9 cellular contexts compared by ENCODE assay signal in the genomic region with DNA sequence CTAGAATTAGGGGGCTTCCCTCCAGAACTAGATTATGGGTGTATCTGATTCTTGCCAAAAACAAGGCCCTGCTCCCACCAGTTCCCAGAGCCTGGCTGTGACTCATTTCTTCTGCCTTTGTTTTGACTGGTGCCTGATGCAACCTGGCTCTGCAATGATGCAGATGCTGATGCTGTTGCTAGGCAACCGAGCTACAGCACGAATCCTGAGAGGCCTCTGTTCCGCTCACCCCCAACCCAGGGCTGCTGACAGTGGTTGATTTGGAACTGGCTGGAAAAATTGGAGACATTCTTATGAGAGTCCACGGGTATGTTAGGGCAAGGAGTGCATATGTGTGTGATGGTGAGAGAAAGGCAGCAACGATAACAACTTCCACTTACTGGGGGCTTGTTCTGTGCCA.
DNase-seq lines count a peak whose midpoint lies in the region; ATAC-seq, FAIRE-seq and TF ChIP-seq lines count a peak whose summit lies in the region.
"Had no signal": no experiment of that assay in that cellular context is flagged by ENCODE, and none has a peak within 500 bp of the region (broad histone marks: within the 10 kb centered on the region; RNA-seq: fewer than 3 reads in every experiment).

No MANE protein-coding gene starts in this region.

- TF ChIP-seq CTCF in activated CD8-positive, alpha-beta T cell treated with anti-CD3 and anti-CD28 coated beads for 36 hours (IDR thresholded peaks at IDR 0.05) = no peak
- TF ChIP-seq CTCF in fibroblast of mammary gland (conservative IDR thresholded peaks at IDR 0.05; ENCODE audit: control insufficient read depth, insufficient read depth, low read depth, low read length) (no peak), kidney (IDR thresholded peaks at IDR 0.05; ENCODE audit: borderline replicate concordance, extremely low read depth, insufficient read depth) (no peak)

- H3K9me3 ChIP-seq in kidney (ENCODE audit: control insufficient read depth in 1 of 2, low read length in 2 of 2) = no peaks in the 10 kb centered on the region
- H3K9me3 ChIP-seq in small intestine (ENCODE audit: control insufficient read depth, low read depth) = no peaks in the 10 kb centered on the region

- H3K27me3 ChIP-seq in small intestine (ENCODE audit: control insufficient read depth in 2 of 2, insufficient read depth in 2 of 2, low read length in 2 of 2) = no peaks in the 10 kb centered on the region

- 53 to 64% (median 59%) methylated on average over 5 of the region's 5 CpGs for WGBS in small intestine, 3 donors

- peaks cover 8% of the 10 kb centered on the region for H3K27me3 Mint-ChIP-seq in activated CD8-positive, alpha-beta T cell treated with anti-CD3 and anti-CD28 coated beads for 36 hours
- H3K27me3 Mint-ChIP-seq in activated CD8-positive, alpha-beta T cell treated with anti-CD3 and anti-CD28 coated beads, Interleukin-2, amount 10 ng/mL, durations not matched to agents 7 days and 5 days (ENCODE audit: low read depth) = no peaks in the 10 kb centered on the region
- H3K27me3 Mint-ChIP-seq: activated naive CD4-positive, alpha-beta T cell treated with anti-CD3 and anti-CD28 coated beads, Interleukin-2, amount 10 ng/mL, durations not matched to agents 7 days and 5 days had no signal

- H3K27ac Mint-ChIP-seq in activated CD8-positive, alpha-beta T cell treated with anti-CD3 and anti-CD28 coated beads for 36 hours = no peak overlapping the region
- no peak overlapping the region for H3K27ac Mint-ChIP-seq in activated CD8-positive, alpha-beta T cell treated with anti-CD3 and anti-CD28 coated beads, Interleukin-2, amount 10 ng/mL, durations not matched to agents 7 days and 5 days
- H3K27ac Mint-ChIP-seq: activated naive CD4-positive, alpha-beta T cell treated with anti-CD3 and anti-CD28 coated beads, Interleukin-2, amount 10 ng/mL, durations not matched to agents 7 days and 5 days had no signal

- CTCF ChIA-PET in activated CD8-positive, alpha-beta T cell treated with anti-CD3 and anti-CD28 coated beads for 36 hours (lab: Charles Lee) = no interaction called here
- CTCF ChIA-PET in activated CD8-positive, alpha-beta T cell treated with anti-CD3 and anti-CD28 coated beads, Interleukin-2, amount 10 ng/mL, durations not matched to agents 7 days and 5 days (lab: Charles Lee) = no interaction called here

- H3K4me3 ChIP-seq in fibroblast of mammary gland (ENCODE audit: control insufficient read depth, low read depth, low read length) = no peak overlapping the region
- no peak overlapping the region for H3K4me3 ChIP-seq in kidney (ENCODE audit: low read length in 2 of 2)
- H3K4me3 ChIP-seq in small intestine (ENCODE audit: low read depth in 1 of 2, low read length in 2 of 2) = no peak overlapping the region

- ATAC-seq in activated CD8-positive, alpha-beta T cell treated with anti-CD3 and anti-CD28 coated beads for 36 hours = peak; percentile 42
- no peak for ATAC-seq in activated CD8-positive, alpha-beta T cell treated with anti-CD3 and anti-CD28 coated beads, Interleukin-2, amount 10 ng/mL, durations not matched to agents 7 days and 5 days

- no peaks in the 10 kb centered on the region for H3K9me3 Mint-ChIP-seq in activated CD8-positive, alpha-beta T cell treated with anti-CD3 and anti-CD28 coated beads for 36 hours
- no peaks in the 10 kb centered on the region for H3K9me3 Mint-ChIP-seq in activated CD8-positive, alpha-beta T cell treated with anti-CD3 and anti-CD28 coated beads, Interleukin-2, amount 10 ng/mL, durations not matched to agents 7 days and 5 days (ENCODE audit: insufficient read depth)
- H3K9me3 Mint-ChIP-seq: activated naive CD4-positive, alpha-beta T cell treated with anti-CD3 and anti-CD28 coated beads, Interleukin-2, amount 10 ng/mL, durations not matched to agents 7 days and 5 days had no signal

- intact Hi-C loops in activated CD8-positive, alpha-beta T cell treated with anti-CD3 and anti-CD28 coated beads for 36 hours (cut with micrococcal nuclease) = no loop called here
- intact Hi-C loops in kidney (cut with DNase I) = no loop called here

- no peak overlapping the region for H3K9ac ChIP-seq in kidney (ENCODE audit: low read length in 2 of 2)

- H3K36me3 ChIP-seq in kidney (ENCODE audit: control insufficient read depth in 1 of 2, insufficient read depth in 2 of 2, low read length in 2 of 2) (no peaks in the 10 kb centered on the region), small intestine (ENCODE audit: control insufficient read depth in 2 of 2, insufficient read depth in 2 of 2, low read length in 2 of 2) (no peaks in the 10 kb centered on the region)

- H3K27ac ChIP-seq in kidney (ENCODE audit: low read depth in 2 of 2, low read length in 2 of 2) (no peak overlapping the region), small intestine (ENCODE audit: low read depth in 1 of 2, low read length in 1 of 2) (no peak overlapping the region)

- H3K4me1 Mint-ChIP-seq in activated CD8-positive, alpha-beta T cell treated with anti-CD3 and anti-CD28 coated beads for 36 hours (ENCODE audit: low read depth) = no peaks in the 10 kb centered on the region
- no peaks in the 10 kb centered on the region for H3K4me1 Mint-ChIP-seq in activated CD8-positive, alpha-beta T cell treated with anti-CD3 and anti-CD28 coated beads, Interleukin-2, amount 10 ng/mL, durations not matched to agents 7 days and 5 days (ENCODE audit: low read depth)
- H3K4me1 Mint-ChIP-seq: activated naive CD4-positive, alpha-beta T cell treated with anti-CD3 and anti-CD28 coated beads, Interleukin-2, amount 10 ng/mL, durations not matched to agents 7 days and 5 days had no signal

- FAIRE-seq in kidney (lab: Jason Lieb, UNC) (no peak), small intestine (lab: Jason Lieb, UNC) (no peak)

- no peak overlapping the region for H3K4me3 Mint-ChIP-seq in activated CD8-positive, alpha-beta T cell treated with anti-CD3 and anti-CD28 coated beads for 36 hours
- H3K4me3 Mint-ChIP-seq in activated CD8-positive, alpha-beta T cell treated with anti-CD3 and anti-CD28 coated beads, Interleukin-2, amount 10 ng/mL, durations not matched to agents 7 days and 5 days = no peak overlapping the region
- H3K4me3 Mint-ChIP-seq: activated naive CD4-positive, alpha-beta T cell treated with anti-CD3 and anti-CD28 coated beads, Interleukin-2, amount 10 ng/mL, durations not matched to agents 7 days and 5 days had no signal

- DNase-seq in activated CD8-positive, alpha-beta T cell treated with anti-CD3 and anti-CD28 coated beads for 36 hours = peak; percentile 54
- no peak for DNase-seq in activated CD8-positive, alpha-beta T cell treated with anti-CD3 and anti-CD28 coated beads, Interleukin-2, amount 10 ng/mL, durations not matched to agents 7 days and 5 days
- peak; percentile 99 for DNase-seq in NCI-H748 (lab: John Stamatoyannopoulos, UW; ENCODE audit: unreplicated experiment)
- peak; percentile 7 for DNase-seq in fibroblast of mammary gland (ENCODE audit: low read depth)
- peak in 2 of 3 donors; percentile 0 to 19 for DNase-seq in stimulated activated CD4-positive, alpha-beta T cell treated with anti-CD3 and anti-CD28 coated beads, TNF-alpha, amount 100 ng/mL, for 48 hours (ENCODE audit: low read depth in 3 of 3)
- DNase-seq in kidney = no peak
- no peak for DNase-seq in NCI-H526 treated with DMSO at 0.1 percent for 48 hours (lab: John Stamatoyannopoulos, UW)
- no peak for DNase-seq in small intestine
- DNase-seq: activated naive CD4-positive, alpha-beta T cell treated with anti-CD3 and anti-CD28 coated beads, Interleukin-2, amount 10 ng/mL, durations not matched to agents 7 days and 5 days had no signal

- H3K4me1 ChIP-seq in kidney (ENCODE audit: control insufficient read depth in 1 of 2, insufficient read depth in 1 of 2, low read depth in 1 of 2, low read length in 2 of 2) (no peaks in the 10 kb centered on the region), small intestine (ENCODE audit: control insufficient read depth in 2 of 2, insufficient read depth in 1 of 2, low read depth in 1 of 2, low read length in 1 of 2) (no peaks in the 10 kb centered on the region)

- H3K36me3 Mint-ChIP-seq in activated CD8-positive, alpha-beta T cell treated with anti-CD3 and anti-CD28 coated beads for 36 hours (ENCODE audit: low read depth) = no peaks in the 10 kb centered on the region
- no peaks in the 10 kb centered on the region for H3K36me3 Mint-ChIP-seq in activated CD8-positive, alpha-beta T cell treated with anti-CD3 and anti-CD28 coated beads, Interleukin-2, amount 10 ng/mL, durations not matched to agents 7 days and 5 days (ENCODE audit: low read depth)
- H3K36me3 Mint-ChIP-seq: activated naive CD4-positive, alpha-beta T cell treated with anti-CD3 and anti-CD28 coated beads, Interleukin-2, amount 10 ng/mL, durations not matched to agents 7 days and 5 days had no signal

- POLR2A ChIA-PET in activated CD8-positive, alpha-beta T cell treated with anti-CD3 and anti-CD28 coated beads for 36 hours (lab: Charles Lee) = no interaction called here
- POLR2A ChIA-PET in activated CD8-positive, alpha-beta T cell treated with anti-CD3 and anti-CD28 coated beads, Interleukin-2, amount 10 ng/mL, durations not matched to agents 7 days and 5 days (lab: Charles Lee) = no interaction called here

Comparison
In these comparisons a context has a peak if more than half of its experiments do, and no peak if none do; other contexts are left out.
1. DNase-seq: peak in activated CD8-positive, alpha-beta T cell treated with anti-CD3 and anti-CD28 coated beads for 36 hours (single experiment), NCI-H748 (single experiment), fibroblast of mammary gland (single experiment) and stimulated activated CD4-positive, alpha-beta T cell treated with anti-CD3 and anti-CD28 coated beads, TNF-alpha, amount 100 ng/mL, for 48 hours (2 of 3); none in activated CD8-positive, alpha-beta T cell treated with anti-CD3 and anti-CD28 coated beads, Interleukin-2, amount 10 ng/mL, durations not matched to agents 7 days and 5 days (single experiment), kidney (single experiment), NCI-H526 treated with DMSO at 0.1 percent for 48 hours (single experiment) and small intestine (single experiment).